Comparison of ENCODE assay signal across 21 cellular contexts in the genomic region with DNA sequence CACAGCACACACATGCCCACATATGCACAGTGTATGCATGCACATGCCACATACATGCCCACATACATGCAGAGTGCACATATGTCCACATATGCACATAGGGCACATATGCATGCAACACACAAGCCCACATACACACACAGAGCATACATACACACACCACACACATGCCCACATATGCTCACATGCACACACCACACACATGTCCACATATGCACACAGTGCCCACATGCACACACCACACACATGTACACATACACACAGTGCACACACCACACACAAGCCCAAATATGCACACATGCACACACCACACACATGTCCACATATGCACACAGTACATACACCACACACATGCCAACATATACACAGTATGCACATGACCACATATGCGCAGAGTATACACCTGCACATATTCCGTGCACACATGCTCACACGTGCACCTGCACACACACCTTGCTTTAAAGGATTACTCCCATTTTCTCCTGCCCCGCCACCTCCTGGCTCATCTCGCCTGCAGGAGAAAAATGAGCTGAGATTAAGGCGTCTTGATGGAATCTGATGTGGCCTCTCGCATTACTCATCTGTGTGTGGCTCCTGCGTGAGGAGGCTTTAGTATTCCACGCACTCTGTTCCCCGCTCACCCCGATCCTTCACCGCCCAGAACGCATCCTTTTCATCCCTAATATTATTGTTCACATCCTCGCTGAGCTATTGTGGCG.
DNase-seq lines count a peak whose midpoint lies in the region; ATAC-seq, FAIRE-seq and TF ChIP-seq lines count a peak whose summit lies in the region.
"Had no signal": no experiment of that assay in that cellular context is flagged by ENCODE, and none has a peak within 500 bp of the region (broad histone marks: within the 10 kb centered on the region; RNA-seq: fewer than 3 reads in every experiment).

No MANE protein-coding gene starts in this region.

- POLR2A ChIA-PET in HepG2 (lab: Yijun Ruan, JAX), result no interaction called here

- H3K4me1 ChIP-seq in HepG2 (ENCODE audit: insufficient read depth, low read length), result peaks cover 15% of the 10 kb centered on the region
- no peaks in the 10 kb centered on the region for H3K4me1 ChIP-seq in right lobe of liver
- H3K4me1 ChIP-seq in endodermal cell (ENCODE audit: control insufficient read depth, insufficient read depth, low read length), result peaks cover 3% of the 10 kb centered on the region
- peaks cover 19% of the 10 kb centered on the region for H3K4me1 ChIP-seq in neural progenitor cell
- H3K4me1 ChIP-seq: BE2C had no signal

- ATAC-seq in HepG2 (no peak), right lobe of liver (no peak)
- no peak for ATAC-seq in activated T-cell treated with anti-CD3 and anti-CD28 coated beads, Interleukin-2, amount 50 U/mL, for 72 hours (replicated peaks in 1 of 2)
- ATAC-seq: PC-3 had no signal

- H3K27me3 Mint-ChIP-seq in endodermal cell (ENCODE audit: insufficient read depth), result peaks cover 4% of the 10 kb centered on the region
- H3K27me3 Mint-ChIP-seq in neural progenitor cell (ENCODE audit: insufficient read depth, low read depth), result peaks cover 17% of the 10 kb centered on the region
- H3K27me3 Mint-ChIP-seq in activated T-cell treated with anti-CD3 and anti-CD28 coated beads, Interleukin-2, amount 50 U/mL, for 72 hours (ENCODE audit: low read depth), result no peaks in the 10 kb centered on the region

- BruUV-seq in HepG2 (replicated peaks; lab: Mats Ljungman, UMichigan), result no TSS peak

- H3K79me2 ChIP-seq in HepG2 (ENCODE audit: insufficient read depth, low read length) (no peaks in the 10 kb centered on the region), neural progenitor cell (ENCODE audit: low read depth) (no peaks in the 10 kb centered on the region)

- H3K36me3 Mint-ChIP-seq in endodermal cell (ENCODE audit: low read depth) (no peaks in the 10 kb centered on the region), neural progenitor cell (no peaks in the 10 kb centered on the region)
- no peaks in the 10 kb centered on the region for H3K36me3 Mint-ChIP-seq in activated T-cell treated with anti-CD3 and anti-CD28 coated beads, Interleukin-2, amount 50 U/mL, for 72 hours (ENCODE audit: insufficient read depth in 2 of 2)

- H3K27ac ChIP-seq in HepG2 (ENCODE audit: extremely low read length, insufficient read depth, low read length) (no peak overlapping the region), right lobe of liver (no peak overlapping the region), endodermal cell (ENCODE audit: low read depth, low read length) (peak overlapping the region; percentile 17), neural progenitor cell (no peak overlapping the region)
- H3K27ac ChIP-seq: GM23248 had no signal

- H3K36me3 ChIP-seq in HepG2 (replicated peaks in 1 of 2; ENCODE audit: control insufficient read depth in 1 of 2, insufficient read depth in 2 of 2, low read length in 2 of 2) (no peaks in the 10 kb centered on the region), right lobe of liver (no peaks in the 10 kb centered on the region), endodermal cell (ENCODE audit: control insufficient read depth, insufficient read depth, low read length) (no peaks in the 10 kb centered on the region), neural progenitor cell (no peaks in the 10 kb centered on the region)
- H3K36me3 ChIP-seq: BE2C had no signal

- H3K4me3 ChIP-seq in HepG2 (replicated peaks in 1 of 3; ENCODE audit: insufficient read depth in 1 of 3, low read depth in 2 of 3, low read length in 3 of 3) (no peak overlapping the region), right lobe of liver (no peak overlapping the region), endodermal cell (ENCODE audit: low read length) (no peak overlapping the region), neural progenitor cell (no peak overlapping the region)
- H3K4me3 ChIP-seq: GM23248 had no signal

- 38% methylated on average over 15 of the region's 15 CpGs for WGBS in HepG2 (ENCODE audit: low lambda C conversion rate)
- WGBS in right lobe of liver (ENCODE audit: insufficient coverage, low coverage, low lambda C conversion rate, missing lambda C conversion rate), result 87% methylated on average over 14 of the region's 15 CpGs
- WGBS in endodermal cell (ENCODE audit: insufficient coverage in 1 of 2, insufficient read length in 1 of 2), 2 experiments, result 85 to 92% methylated on average over 15 of the region's 15 CpGs

- H3K4me2 ChIP-seq in HepG2 (ENCODE audit: low read depth, low read length), result no peak overlapping the region
- no peak overlapping the region for H3K4me2 ChIP-seq in neural progenitor cell

- no peak for TF ChIP-seq POLR2A in HepG2 (IDR thresholded peaks at IDR 0.05; ENCODE audit: insufficient read depth in 1 of 2, low read depth in 2 of 2, low read length in 2 of 2)
- no peak for TF ChIP-seq POLR2A in right lobe of liver (IDR thresholded peaks at IDR 0.05)

- H2AFZ ChIP-seq in HepG2 (ENCODE audit: low read length) (no peak overlapping the region), neural progenitor cell (replicated peaks) (no peak overlapping the region)
- H2AFZ ChIP-seq: GM23248 had no signal

- H3K9ac ChIP-seq in HepG2 (ENCODE audit: insufficient read depth, low read depth, low read length), result no peak overlapping the region
- H3K9ac ChIP-seq in endodermal cell (ENCODE audit: extremely low read depth, low read length, poor library complexity, severe bottlenecking), result no peak overlapping the region
- no peak overlapping the region for H3K9ac ChIP-seq in neural progenitor cell
- H3K9ac ChIP-seq: GM23248 had no signal

- no peak for TF ChIP-seq EP300 in HepG2 (IDR thresholded peaks at IDR 0.05; ENCODE audit: low read depth in 2 of 2, low read length in 2 of 2)
- no peak for TF ChIP-seq EP300 in HepG2 (CRISPR knock-in tag; IDR thresholded peaks at IDR 0.05; ENCODE audit: borderline replicate concordance)

- H3K27ac Mint-ChIP-seq in endodermal cell (no peak overlapping the region), neural progenitor cell (peak overlapping the region; percentile 22)
- no peak overlapping the region for H3K27ac Mint-ChIP-seq in activated T-cell treated with anti-CD3 and anti-CD28 coated beads, Interleukin-2, amount 50 U/mL, for 72 hours
- H3K27ac Mint-ChIP-seq: CD4-positive, alpha-beta T cell; HFFc6 had no signal

- H3K4me3 Mint-ChIP-seq in endodermal cell (no peak overlapping the region), neural progenitor cell (peak overlapping the region; percentile 41)
- no peak overlapping the region for H3K4me3 Mint-ChIP-seq in activated T-cell treated with anti-CD3 and anti-CD28 coated beads, Interleukin-2, amount 50 U/mL, for 72 hours
- H3K4me3 Mint-ChIP-seq: CD4-positive, alpha-beta T cell; HFFc6 had no signal

- no peak for FAIRE-seq in HepG2 (lab: Jason Lieb, UNC)

- intact Hi-C loops in HepG2 (cut with micrococcal nuclease; ENCODE audit: unreplicated experiment), result no loop called here
- intact Hi-C loops in right lobe of liver (cut with DNase I), result no loop called here

- DNase-seq in HepG2 (ENCODE audit: low spot score) (no peak), right lobe of liver (no peak), endodermal cell (no peak), neural progenitor cell (ENCODE audit: low spot score) (no peak), NCI-H1105 treated with DMSO at 0.1 percent for 48 hours (lab: John Stamatoyannopoulos, UW) (no peak)
- no peak for DNase-seq in stimulated activated CD4-positive, alpha-beta T cell treated with anti-CD3 and anti-CD28 coated beads, Interleukin-15, amount 100 ng/mL, for 24 hours
- DNase-seq in activated T-cell treated with anti-CD3 and anti-CD28 coated beads, Interleukin-2, amount 50 U/mL, for 72 hours, result no peak
- DNase-seq: BE2C; CD4-positive, alpha-beta T cell; DMS153; GDM1; GM23248; HFFc6; IMR-90; NCI-H1417 treated with DMSO at 0.1 percent for 48 hours; NCI-H187 treated with DMSO at 0.1 percent for 48 hours; NCI-H226; NCI-H524; PC-3; RPMI8226; SHP77 treated with DMSO at 0.1 percent for 48 hours had no signal

- H4K20me1 ChIP-seq in HepG2 (ENCODE audit: insufficient read depth, low read length), result no peaks in the 10 kb centered on the region
- no peaks in the 10 kb centered on the region for H4K20me1 ChIP-seq in neural progenitor cell (ENCODE audit: low read depth)

- TF ChIP-seq CTCF in HepG2 (CRISPR knock-in tag; IDR thresholded peaks at IDR 0.05) (no peak), right lobe of liver (IDR thresholded peaks at IDR 0.05) (no peak), endodermal cell (conservative IDR thresholded peaks at IDR 0.05) (no peak), neural progenitor cell (IDR thresholded peaks at IDR 0.05) (no peak)

- CTCF ChIA-PET in HepG2 (lab: Yijun Ruan, JAX; ENCODE audit: low intra/inter-chr PET ratio, low total read pairs), result no interaction called here

- H3K4me1 Mint-ChIP-seq in endodermal cell (peaks cover 8% of the 10 kb centered on the region), neural progenitor cell (peaks cover 36% of the 10 kb centered on the region)
- no peaks in the 10 kb centered on the region for H3K4me1 Mint-ChIP-seq in activated T-cell treated with anti-CD3 and anti-CD28 coated beads, Interleukin-2, amount 50 U/mL, for 72 hours (ENCODE audit: low read depth)

- in situ Hi-C loops in HepG2 (cut with HindIII; ENCODE audit: extremely low pct_ligation_motif_present, low pct_unique_long_range_greater_than_20kb), result no loop called here

- H3K27me3 ChIP-seq in HepG2 (ENCODE audit: control insufficient read depth in 1 of 2, insufficient read depth in 2 of 2, low read length in 2 of 2) (peaks cover 8 to 93% of the 10 kb centered on the region in 2 experiments), right lobe of liver (no peaks in the 10 kb centered on the region), endodermal cell (ENCODE audit: control insufficient read depth, insufficient read depth, low read length, poor library complexity, severe bottlenecking) (no peaks in the 10 kb centered on the region), neural progenitor cell (no peaks in the 10 kb centered on the region)
- H3K27me3 ChIP-seq: BE2C had no signal

- no peak for TF ChIP-seq RAD21 in HepG2 (CRISPR knock-in tag; IDR thresholded peaks at IDR 0.05)

- peaks cover 7% of the 10 kb centered on the region for H3F3A ChIP-seq in neural progenitor cell (ENCODE audit: low read depth)

- H3K9me3 ChIP-seq in HepG2 (ENCODE audit: low read length) (no peaks in the 10 kb centered on the region), right lobe of liver (no peaks in the 10 kb centered on the region), endodermal cell (ENCODE audit: control insufficient read depth, low read length) (no peaks in the 10 kb centered on the region), neural progenitor cell (ENCODE audit: low read depth) (no peaks in the 10 kb centered on the region)
- H3K9me3 ChIP-seq: BE2C had no signal

- H3K9me3 Mint-ChIP-seq in endodermal cell (no peaks in the 10 kb centered on the region), neural progenitor cell (no peaks in the 10 kb centered on the region)
- peaks cover 0 to 4% of the 10 kb centered on the region in 2 donors for H3K9me3 Mint-ChIP-seq in activated T-cell treated with anti-CD3 and anti-CD28 coated beads, Interleukin-2, amount 50 U/mL, for 72 hours
- H3K9me3 Mint-ChIP-seq: CD4-positive, alpha-beta T cell had no signal
